In genomic region chr22:46735747-46736608, GRCh38 we compare ENCODE assay signal across 8 cellular contexts. TPM values are rescaled to one million over a fixed set of nuclear protein-coding genes. Genes with fewer than 3 reads are reported as not detected.
A peak's percentile ranks its signal among the peaks of the same experiment; 100 is the strongest.
DNase-seq lines count a peak whose midpoint lies in the region; ATAC-seq, FAIRE-seq and TF ChIP-seq lines count a peak whose summit lies in the region.

No MANE protein-coding gene starts in this region.

- peak overlapping the region; percentile 90 to 100 (median 98) for H3K4me2 ChIP-seq in BLaER1 treated with 17β-estradiol and CSF1 and Interleukin-3, amounts not matched to agents 10 nM and 100 nM
- peak overlapping the region; percentile 49 to 58; a peak in 3 of 4 replicates for H3K4me2 ChIP-seq in H1 (ENCODE audit: insufficient read depth in 1 of 2, low read depth in 2 of 2, low read length in 2 of 2)
- H3K4me2 ChIP-seq in neural progenitor cell, result peak overlapping the region; percentile 91

- H3K79me1 ChIP-seq in H1 (ENCODE audit: low read depth, low read length), result peaks cover 8% of the 10 kb centered on the region

- H3K56ac ChIP-seq in H1 (replicated peaks; ENCODE audit: insufficient read length, low read depth, low read length), result no peak overlapping the region

- H3K18ac ChIP-seq in H1 (ENCODE audit: extremely low read depth, low read length), result no peak overlapping the region; the same call in 1 of the 2 replicates

- TF ChIP-seq RAD21 in H1 (IDR thresholded peaks at IDR 0.05 in 1 of 2, conservative IDR thresholded peaks at IDR 0.05 in 1 of 2; ENCODE audit: low read depth in 2 of 2, low read length in 2 of 2), result no peak

- H3F3A ChIP-seq in neural progenitor cell (ENCODE audit: low read depth), result peaks cover 34% of the 10 kb centered on the region

- no peak overlapping the region; the same call in 1 of the 2 replicates for H2AK5ac ChIP-seq in H1 (ENCODE audit: low read depth, low read length)

- no peak overlapping the region for H2BK120ac ChIP-seq in H1 (replicated peaks; ENCODE audit: low read depth, low read length)

- POLR2A ChIA-PET in H1 (lab: Charles Lee; ENCODE audit: partially characterized antibody), result interaction anchor here (0.9 to 1.6 kb wide), 3 partner anchors 8 to 160 kb away, joined by 3 to 4 read pairs (median 4); partner anchors contain the start of gene TBC1D22A

- H3K9ac ChIP-seq in BLaER1 treated with 17β-estradiol and CSF1 and Interleukin-3, amounts not matched to agents 10 nM and 100 nM, result peak overlapping the region; percentile 85 to 95 (median 93)
- no peak overlapping the region for H3K9ac ChIP-seq in H1 (replicated peaks in 1 of 4; ENCODE audit: extremely low read depth in 1 of 4, low read depth in 3 of 4, low read length in 3 of 4)
- no peak overlapping the region for H3K9ac ChIP-seq in neural progenitor cell

- no peak for FAIRE-seq in H1 (lab: Jason Lieb, UNC)
- FAIRE-seq in H54 (lab: Jason Lieb, UNC), result no peak

- TF ChIP-seq EP300 in H1 (IDR thresholded peaks at IDR 0.05; ENCODE audit: borderline replicate concordance in 1 of 2, low read depth in 2 of 2, low read length in 2 of 2), result no peak

- H3K4me3 ChIP-seq in BLaER1 treated with 17β-estradiol and CSF1 and Interleukin-3, amounts not matched to agents 10 nM and 100 nM, result peak overlapping the region; percentile 71 to 92 (median 83)
- H3K4me3 ChIP-seq in H1 (ENCODE audit: extremely low read depth in 1 of 4, insufficient read depth in 2 of 4, low read depth in 3 of 4, low read length in 4 of 4) (peak overlapping the region in 2 of 4 experiments; percentile 6 to 90; a peak in 3 of 8 replicates), neural progenitor cell (peak overlapping the region; percentile 94)

- no peak overlapping the region for H3K14ac ChIP-seq in H1 (ENCODE audit: insufficient read length)

- no peak overlapping the region for H3K27ac Mint-ChIP-seq in neural progenitor cell

- TF ChIP-seq POLR2A in H1 (IDR thresholded peaks at IDR 0.05; ENCODE audit: control extremely low read depth in 1 of 2, low read depth in 2 of 2, low read length in 2 of 2) (no peak), H54 (IDR thresholded peaks at IDR 0.05; ENCODE audit: low read depth, low read length) (no peak)

- no peak overlapping the region for H2AFZ ChIP-seq in H1 (ENCODE audit: low read length)
- H2AFZ ChIP-seq in neural progenitor cell (replicated peaks), result no peak overlapping the region

- no peak overlapping the region for H2BK20ac ChIP-seq in H1 (ENCODE audit: low read length)

- peak overlapping the region; percentile 66 for H2BK5ac ChIP-seq in H1 (ENCODE audit: low read depth, low read length)

- H3K27ac ChIP-seq in BLaER1 treated with 17β-estradiol and CSF1 and Interleukin-3, amounts not matched to agents 10 nM and 100 nM, result peak overlapping the region in 10 of 11 experiments; percentile 74 to 94 (median 90); a peak in 19 of 22 replicates
- H3K27ac ChIP-seq in KOPT-K1 (ENCODE audit: low read depth, low read length, poor library complexity, severe bottlenecking), result peak overlapping the region; percentile 88
- no peak overlapping the region for H3K27ac ChIP-seq in H1 (ENCODE audit: low read depth, low read length)
- H3K27ac ChIP-seq in neural progenitor cell, result no peak overlapping the region

- H3K27me3 Mint-ChIP-seq in neural progenitor cell (ENCODE audit: insufficient read depth, low read depth), result peaks cover 4% of the 10 kb centered on the region

- H3K4me3 Mint-ChIP-seq in neural progenitor cell, result peak overlapping the region; percentile 97

- no peaks in the 10 kb centered on the region for H3K27me3 ChIP-seq in BLaER1 treated with 17β-estradiol and CSF1 and Interleukin-3, amounts not matched to agents 10 nM and 100 nM
- H3K27me3 ChIP-seq in H1 (replicated peaks in 1 of 4; ENCODE audit: control insufficient read depth in 3 of 4, extremely low read depth in 1 of 4, insufficient read depth in 3 of 4, low read length in 3 of 4) (peaks cover 0 to 3% (median 0%) of the 10 kb centered on the region in 4 experiments; a peak in 1 of 7 replicates), neural progenitor cell (no peaks in the 10 kb centered on the region)

- H4K8ac ChIP-seq in H1 (ENCODE audit: extremely low read depth, insufficient read depth, low read length), result peak overlapping the region; percentile 78; the same call in 1 of the 2 replicates

- 79% methylated on average over 13 of the region's 13 CpGs; no CpG with 5 or more reads in 1 of the 2 experiments for WGBS in H1 (ENCODE audit: extremely low coverage in 1 of 2, insufficient coverage in 1 of 2, insufficient read length in 1 of 2, insufficient replicate concordance in 2 of 2, low coverage in 1 of 2, low lambda C conversion rate in 2 of 2, missing lambda C conversion rate in 1 of 2), 2 experiments

- H4K20me1 ChIP-seq in BLaER1 treated with 17β-estradiol and CSF1 and Interleukin-3, amounts not matched to agents 10 nM and 100 nM, result peaks cover 48 to 66% (median 63%) of the 10 kb centered on the region in 11 experiments
- H4K20me1 ChIP-seq in H1 (replicated peaks in 1 of 2; ENCODE audit: control insufficient read depth in 1 of 2, insufficient read depth in 2 of 2, low read length in 2 of 2) (peaks cover 0 to 30% of the 10 kb centered on the region in 2 experiments), neural progenitor cell (ENCODE audit: low read depth) (peaks cover 65% of the 10 kb centered on the region)

- DNase-seq in H1 (ENCODE audit: low read depth in 1 of 2, low spot score in 2 of 2), result no peak
- peak; percentile 60 for DNase-seq in neural progenitor cell (ENCODE audit: low spot score)
- no peak for DNase-seq in stimulated activated naive CD4-positive, alpha-beta T cell treated with Interleukin-2 at 50 U/mL for 16 hours (lab: John Stamatoyannopoulos, UW)
- DNase-seq in H54 (ENCODE audit: insufficient read length, low spot score), result no peak

- peak overlapping the region; percentile 40; the same call in 1 of the 2 replicates for H2BK15ac ChIP-seq in H1 (ENCODE audit: low read length)

- TF ChIP-seq CTCF in H1 (IDR thresholded peaks at IDR 0.05; ENCODE audit: control extremely low read depth in 1 of 3, insufficient read depth in 1 of 3, low read depth in 1 of 3, low read length in 3 of 3), result no peak
- TF ChIP-seq CTCF in neural progenitor cell (IDR thresholded peaks at IDR 0.05), result no peak

- H3K23ac ChIP-seq in H1 (ENCODE audit: insufficient read length), result no peak overlapping the region

- peak overlapping the region; percentile 36 for H4K5ac ChIP-seq in H1 (ENCODE audit: insufficient read length, low read depth, low read length)

- peaks cover 4% of the 10 kb centered on the region for H3K36me3 Mint-ChIP-seq in neural progenitor cell

- CTCF ChIA-PET in H1 (lab: Charles Lee; ENCODE audit: partially characterized antibody), result interaction anchor here (1.1 to 1.2 kb wide), 2 partner anchors 22 to 173 kb away, joined by 5 read pairs; no protein-coding TSS in a partner anchor

- H3K4me1 ChIP-seq in BLaER1 treated with 17β-estradiol and CSF1 and Interleukin-3, amounts not matched to agents 10 nM and 100 nM, result peaks cover 86 to 89% (median 88%) of the 10 kb centered on the region in 10 experiments
- H3K4me1 ChIP-seq in H1 (replicated peaks in 1 of 4; ENCODE audit: control insufficient read depth in 3 of 4, insufficient read depth in 4 of 4, low read length in 3 of 4) (peaks cover 7 to 30% (median 25%) of the 10 kb centered on the region in 4 experiments), neural progenitor cell (peaks cover 29% of the 10 kb centered on the region)

- peaks cover 11% of the 10 kb centered on the region; the same call in 1 of the 2 replicates for H3K23me2 ChIP-seq in H1 (ENCODE audit: low read depth, low read length)

- no peak for ATAC-seq in HG03521 (IDR thresholded peaks at IDR 0.05; ENCODE audit: unreplicated experiment)
- no peak for ATAC-seq in HG02973 (IDR thresholded peaks at IDR 0.05; ENCODE audit: unreplicated experiment)

- no peaks in the 10 kb centered on the region for H3K9me3 ChIP-seq in BLaER1 treated with 17β-estradiol and CSF1 and Interleukin-3, amounts not matched to agents 10 nM and 100 nM (replicated peaks in 1 of 11)
- H3K9me3 ChIP-seq in KOPT-K1 (ENCODE audit: insufficient read depth, low read length, poor library complexity, severe bottlenecking), result no peaks in the 10 kb centered on the region
- H3K9me3 ChIP-seq in H1 (ENCODE audit: insufficient read depth in 2 of 2, low read depth in 1 of 2, low read length in 1 of 2), result no peaks in the 10 kb centered on the region
- no peaks in the 10 kb centered on the region for H3K9me3 ChIP-seq in neural progenitor cell (ENCODE audit: low read depth)

- no peak overlapping the region for H3K4ac ChIP-seq in H1 (replicated peaks; ENCODE audit: insufficient read length, low read depth, low read length)

- H3K9me3 Mint-ChIP-seq in neural progenitor cell, result no peaks in the 10 kb centered on the region

- H2BK12ac ChIP-seq in H1 (ENCODE audit: low read depth, low read length), result no peak overlapping the region

- no peak overlapping the region for H4K91ac ChIP-seq in H1 (replicated peaks; ENCODE audit: insufficient read length, low read length)

- peaks cover 0 to 13% (median 6%) of the 10 kb centered on the region in 11 experiments; a peak in 9 of 22 replicates for H3K36me3 ChIP-seq in BLaER1 treated with 17β-estradiol and CSF1 and Interleukin-3, amounts not matched to agents 10 nM and 100 nM
- H3K36me3 ChIP-seq in KOPT-K1 (ENCODE audit: insufficient read depth, low read length) (peaks cover 42% of the 10 kb centered on the region), H1 (ENCODE audit: control insufficient read depth in 2 of 4, insufficient read depth in 4 of 4, low read length in 3 of 4) (no peaks in the 10 kb centered on the region), neural progenitor cell (no peaks in the 10 kb centered on the region)

- peaks cover 48% of the 10 kb centered on the region for H3K4me1 Mint-ChIP-seq in neural progenitor cell

- H3K79me2 ChIP-seq in H1 (ENCODE audit: control insufficient read depth in 1 of 2, insufficient read depth in 2 of 2, low read length in 2 of 2) (peaks cover 0 to 41% of the 10 kb centered on the region in 2 experiments; a peak in 3 of 4 replicates), neural progenitor cell (ENCODE audit: low read depth) (peaks cover 64% of the 10 kb centered on the region)

RNA-seq across cellular contexts. Expression of gene CERK, which starts 2.1 kb away (rescaled TPM):
- 59.0 TPM in 2 replicates for total RNA-seq in H1 (2021; fragmentation: NEBNext Ultra II Directional; extraction: Animal tissue kit (Norgen Biotek cat#: 25700))
- 26.6 and 31.5 TPM in 2 replicates for polyA plus RNA-seq in H1 (2011; rRNA removed)
- polyA plus RNA-seq in H1 (2011; cell fraction: cytosol; rRNA removed), result 37.5 TPM
- polyA plus RNA-seq in H1 (2011; cell fraction: nucleus; rRNA removed), result 33.7 TPM
- 36.8 to 41.7 TPM (median 38.9 TPM) in 4 replicates for polyA plus RNA-seq in H1 (2012, experiment 1 of 2)
- polyA plus RNA-seq in H1 (2012, experiment 2 of 2), result 32.8 TPM
- 27.6 TPM for polyA plus RNA-seq in H1 (2013, experiment 1 of 2)
- 28.7 TPM for polyA plus RNA-seq in H1 (2013, experiment 2 of 2)
- 55.9 and 58.7 TPM in 2 replicates for polyA minus RNA-seq in H1 (2011; rRNA and poly(A)+ RNA removed)
- polyA minus RNA-seq in H1 (2011; cell fraction: cytosol; rRNA and poly(A)+ RNA removed), result 36.6 TPM
- polyA minus RNA-seq in H1 (2011; cell fraction: nucleus; rRNA and poly(A)+ RNA removed), result 26.0 TPM
- 53.6 and 80.6 TPM in 2 replicates for total RNA-seq in neural progenitor cell (ENCODE audit: low replicate concordance)

RNA-seq across cellular contexts. Expression of gene TBC1D22A, which starts 26.5 kb away (rescaled TPM):
- total RNA-seq in H1 (2021; fragmentation: NEBNext Ultra II Directional; extraction: Animal tissue kit (Norgen Biotek cat#: 25700)), result 18.4 and 19.0 TPM in 2 replicates
- 11.9 and 14.0 TPM in 2 replicates for polyA plus RNA-seq in H1 (2011; rRNA removed)
- 11.3 TPM for polyA plus RNA-seq in H1 (2011; cell fraction: cytosol; rRNA removed)
- polyA plus RNA-seq in H1 (2011; cell fraction: nucleus; rRNA removed), result 11.6 TPM
- 11.4 to 14.8 TPM (median 13.5 TPM) in 4 replicates for polyA plus RNA-seq in H1 (2012, experiment 1 of 2)
- 14.1 TPM for polyA plus RNA-seq in H1 (2012, experiment 2 of 2)
- 9.6 TPM for polyA plus RNA-seq in H1 (2013, experiment 1 of 2)
- polyA plus RNA-seq in H1 (2013, experiment 2 of 2), result 9.5 TPM
- polyA minus RNA-seq in H1 (2011; rRNA and poly(A)+ RNA removed), result 10.9 and 12.5 TPM in 2 replicates
- 11.4 TPM for polyA minus RNA-seq in H1 (2011; cell fraction: cytosol; rRNA and poly(A)+ RNA removed)
- 19.0 TPM for polyA minus RNA-seq in H1 (2011; cell fraction: nucleus; rRNA and poly(A)+ RNA removed)
- total RNA-seq in neural progenitor cell (ENCODE audit: low replicate concordance), result 9.8 and 10.6 TPM in 2 replicates

Comparison
In these comparisons a context has a peak if more than half of its experiments do, and no peak if none do; other contexts are left out.
1. H3K27ac ChIP-seq: peak in BLaER1 treated with 17β-estradiol and CSF1 and Interleukin-3, amounts not matched to agents 10 nM and 100 nM (10 of 11) and KOPT-K1 (single experiment); none in H1 (single experiment) and neural progenitor cell (single experiment).
2. H3K9ac ChIP-seq: peak in BLaER1 treated with 17β-estradiol and CSF1 and Interleukin-3, amounts not matched to agents 10 nM and 100 nM (11 of 11); none in H1 (0 of 4) and neural progenitor cell (single experiment).
3. Peak in every context shown above with its lines, with median percentiles within 50 percentile points of each other: H3K4me2 ChIP-seq.